ENCODE assay signal across 11 cellular contexts in genomic region chr17:72916991-72917390, GRCh38.
"Had no signal": no experiment of that assay in that cellular context is flagged by ENCODE, and none has a peak within 500 bp of the region (broad histone marks: within the 10 kb centered on the region; RNA-seq: fewer than 3 reads in every experiment).

No MANE protein-coding gene starts in this region.

- H3K9me3 ChIP-seq: tibial artery had no signal

- H3K27ac ChIP-seq: tibial artery had no signal

- DNase-seq: activated CD4-positive, alpha-beta T cell treated with anti-CD3 and anti-CD28 coated beads, Interleukin-2, amount 50 U/mL, for 4 hours; activated gamma-delta T cell; effector memory CD8-positive, alpha-beta T cell; kidney; nephron progenitor cell; occipital lobe; stimulated activated CD4-positive, alpha-beta T cell treated with anti-CD3 and anti-CD28 coated beads, Interleukin-2, amount 100 ng/mL, for 24 hours; stimulated activated naive CD8-positive, alpha-beta T cell treated with anti-CD3 and anti-CD28 coated beads, Interleukin-15, Interleukin-2, amounts not matched to agents 100 U/mL and 50 U/mL, for 24 hours; substantia nigra; tibial artery had no signal

- H3K4me3 ChIP-seq: tibial artery had no signal

- ATAC-seq: effector memory CD8-positive, alpha-beta T cell; left lobe of liver; stimulated activated naive CD8-positive, alpha-beta T cell treated with anti-CD3 and anti-CD28 coated beads, Interleukin-15, Interleukin-2, amounts not matched to agents 100 U/mL and 50 U/mL, for 24 hours had no signal

- H3K27me3 ChIP-seq: tibial artery had no signal
